1 cellular context compared by ENCODE assay signal in genomic region chr7:28747404-28747803, GRCh38.
TF ChIP-seq lines count a peak whose summit lies in the region.

No MANE protein-coding gene starts in this region.

TF ChIP-seq in GM23338, 12 proteins besides CTCF, POLR2A, EP300 and RAD21 (continued from another document):
- TF ChIP-seq ZNF462 (CRISPR knock-in tag; IDR thresholded peaks at IDR 0.05) = no peak
- no peak for TF ChIP-seq NANOG (IDR thresholded peaks at IDR 0.05; ENCODE audit: borderline replicate concordance)
- TF ChIP-seq JUNB (IDR thresholded peaks at IDR 0.05; ENCODE audit: unreplicated experiment) = no peak
